8 cellular contexts compared by ENCODE assay signal in genomic region chr9:71683598-71684235, GRCh38.
DNase-seq lines count a peak whose midpoint lies in the region; ATAC-seq and TF ChIP-seq lines count a peak whose summit lies in the region.

No MANE protein-coding gene starts in this region.

- no peaks in the 10 kb centered on the region for H3K9me3 ChIP-seq in uterus

- POLR2A ChIA-PET in activated naive CD8-positive, alpha-beta T cell treated with anti-CD3 and anti-CD28 coated beads, Interleukin-2, amount 10 ng/mL, durations not matched to agents 7 days and 5 days (lab: Charles Lee): interaction anchor here (0.7 kb wide), 1 partner anchor 82 kb away, joined by 5 read pairs; no protein-coding TSS in a partner anchor

- H3K27ac Mint-ChIP-seq in activated naive CD8-positive, alpha-beta T cell treated with anti-CD3 and anti-CD28 coated beads, Interleukin-2, amount 10 ng/mL, durations not matched to agents 7 days and 5 days: no peak overlapping the region

- peak overlapping the region; percentile 29 for H3K4me3 Mint-ChIP-seq in activated naive CD8-positive, alpha-beta T cell treated with anti-CD3 and anti-CD28 coated beads, Interleukin-2, amount 10 ng/mL, durations not matched to agents 7 days and 5 days

- ATAC-seq in left cardiac atrium (peak in 1 of 2 donors; percentile 56), HG02763 (IDR thresholded peaks at IDR 0.05; ENCODE audit: unreplicated experiment) (no peak)
- no peak for ATAC-seq in activated naive CD8-positive, alpha-beta T cell treated with anti-CD3 and anti-CD28 coated beads, Interleukin-2, amount 10 ng/mL, durations not matched to agents 7 days and 5 days (ENCODE audit: low read depth)

- no peak overlapping the region for H3K27ac ChIP-seq in uterus

- H3K4me1 ChIP-seq in uterus: no peaks in the 10 kb centered on the region

- no peaks in the 10 kb centered on the region for H3K27me3 ChIP-seq in uterus

- no peak overlapping the region for H3K4me3 ChIP-seq in uterus

- TF ChIP-seq CTCF in uterus (IDR thresholded peaks at IDR 0.05): peak; percentile 20 to 47 (median 25)

- H3K4me1 Mint-ChIP-seq in activated naive CD8-positive, alpha-beta T cell treated with anti-CD3 and anti-CD28 coated beads, Interleukin-2, amount 10 ng/mL, durations not matched to agents 7 days and 5 days: peaks cover 31% of the 10 kb centered on the region

- DNase-seq in left cardiac atrium (peak; percentile 47), cardiac septum (ENCODE audit: low spot score) (no peak), iPS-NIHi11 (ENCODE audit: low spot score) (peak; percentile 27), uterus (peak in 1 of 2 donors; percentile 29), 8988T (no peak), D341Med (ENCODE audit: low spot score) (no peak)
- no peak for DNase-seq in activated naive CD8-positive, alpha-beta T cell treated with anti-CD3 and anti-CD28 coated beads, Interleukin-2, amount 10 ng/mL, durations not matched to agents 7 days and 5 days

- peaks cover 33% of the 10 kb centered on the region for H3K36me3 Mint-ChIP-seq in activated naive CD8-positive, alpha-beta T cell treated with anti-CD3 and anti-CD28 coated beads, Interleukin-2, amount 10 ng/mL, durations not matched to agents 7 days and 5 days

- TF ChIP-seq POLR2A in uterus (IDR thresholded peaks at IDR 0.05): no peak

- H3K36me3 ChIP-seq in uterus: no peaks in the 10 kb centered on the region

- intact Hi-C loops in left cardiac atrium (cut with DNase I) (loop anchor here in 1 of 2 donors (5.0 kb wide), 1 partner anchor 56 kb away; no protein-coding TSS in a partner anchor), cardiac septum (cut with DNase I) (loop anchor here (5.0 kb wide), 1 partner anchor 36 kb away; no protein-coding TSS in a partner anchor), uterus (cut with DNase I; ENCODE audit: low total_unique reads) (no loop called here)

- no peaks in the 10 kb centered on the region for H3K27me3 Mint-ChIP-seq in activated naive CD8-positive, alpha-beta T cell treated with anti-CD3 and anti-CD28 coated beads, Interleukin-2, amount 10 ng/mL, durations not matched to agents 7 days and 5 days

- H3K9me3 Mint-ChIP-seq in activated naive CD8-positive, alpha-beta T cell treated with anti-CD3 and anti-CD28 coated beads, Interleukin-2, amount 10 ng/mL, durations not matched to agents 7 days and 5 days: no peaks in the 10 kb centered on the region

Comparison
In these comparisons a context has a peak if more than half of its experiments do, and no peak if none do; other contexts are left out.
1. DNase-seq: peak in left cardiac atrium (single experiment) and iPS-NIHi11 (single experiment); none in cardiac septum (single experiment), activated naive CD8-positive, alpha-beta T cell treated with anti-CD3 and anti-CD28 coated beads, Interleukin-2, amount 10 ng/mL, durations not matched to agents 7 days and 5 days (single experiment), 8988T (single experiment) and D341Med (single experiment).